In the genomic region with DNA sequence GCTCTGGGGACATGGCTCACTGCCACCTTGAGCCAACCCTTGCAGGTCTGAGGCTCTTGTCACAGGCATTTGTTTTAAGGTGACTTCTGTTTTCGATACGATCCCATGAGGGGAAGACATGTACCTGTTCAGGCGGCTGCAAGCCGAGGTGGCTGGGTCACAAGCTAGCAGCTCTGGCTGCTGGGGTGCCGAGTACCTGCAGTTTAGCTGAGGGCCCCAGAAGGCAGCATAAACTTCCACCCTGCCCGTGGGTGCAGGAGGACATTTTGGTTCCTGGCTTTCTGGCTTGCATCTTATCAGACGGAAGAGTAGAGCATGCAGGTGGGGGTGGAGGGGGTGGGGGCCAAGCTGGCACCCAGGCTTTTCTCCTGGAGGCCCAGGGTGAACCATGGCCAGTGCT, we compare ENCODE assay signal across 13 cellular contexts. TPM values are rescaled to one million over a fixed set of nuclear protein-coding genes. Genes with fewer than 3 reads are reported as not detected.
DNase-seq lines count a peak whose midpoint lies in the region; ATAC-seq and TF ChIP-seq lines count a peak whose summit lies in the region.
"Had no signal": no experiment of that assay in that cellular context is flagged by ENCODE, and none has a peak within 500 bp of the region (broad histone marks: within the 10 kb centered on the region; RNA-seq: fewer than 3 reads in every experiment).

No MANE protein-coding gene starts in this region.

- peaks cover 22% of the 10 kb centered on the region for H3K36me3 ChIP-seq in right atrium auricular region
- peaks cover 95% of the 10 kb centered on the region for H3K36me3 ChIP-seq in endodermal cell (ENCODE audit: control insufficient read depth, insufficient read depth, low read length)
- H3K36me3 ChIP-seq in suprapubic skin = peaks cover 73% of the 10 kb centered on the region

- 84% methylated on average over 7 of the region's 7 CpGs for WGBS in right cardiac atrium
- 95 to 98% methylated on average over 5 to 7 of the region's 7 CpGs for WGBS in endodermal cell (ENCODE audit: insufficient coverage in 1 of 2, insufficient read length in 1 of 2), 2 experiments
- 83% methylated on average over 2 of the region's 7 CpGs for WGBS in suprapubic skin

- H3K9ac ChIP-seq in endodermal cell (ENCODE audit: extremely low read depth, low read length, poor library complexity, severe bottlenecking) = no peak overlapping the region
- H3K9ac ChIP-seq: BLaER1 had no signal

- H3K9me3 Mint-ChIP-seq in endodermal cell = no peaks in the 10 kb centered on the region
- no peaks in the 10 kb centered on the region for H3K9me3 Mint-ChIP-seq in stimulated activated effector memory CD8-positive, alpha-beta T cell treated with anti-CD3 and anti-CD28 coated beads, Interleukin-12 subunit alpha, Interleukin-12 subunit beta, amount 100 ng/mL, for 72 hours

- intact Hi-C loops in right cardiac atrium (cut with DNase I) = loop anchor here in 3 of 4 donors (10.0 kb wide), 2 partner anchors 135 to 165 kb away; a partner anchor contains a TSS

- peak overlapping the region; percentile 49 for H3K27ac Mint-ChIP-seq in endodermal cell
- peak overlapping the region; percentile 68 for H3K27ac Mint-ChIP-seq in stimulated activated effector memory CD8-positive, alpha-beta T cell treated with anti-CD3 and anti-CD28 coated beads, Interleukin-12 subunit alpha, Interleukin-12 subunit beta, amount 100 ng/mL, for 72 hours

- no peaks in the 10 kb centered on the region for H3K9me3 ChIP-seq in right atrium auricular region
- no peaks in the 10 kb centered on the region for H3K9me3 ChIP-seq in right cardiac atrium (ENCODE audit: control insufficient read depth, low read length)
- no peaks in the 10 kb centered on the region for H3K9me3 ChIP-seq in endodermal cell (ENCODE audit: control insufficient read depth, low read length)
- no peaks in the 10 kb centered on the region for H3K9me3 ChIP-seq in suprapubic skin
- H3K9me3 ChIP-seq: BLaER1 had no signal

- TF ChIP-seq POLR2A in suprapubic skin (IDR thresholded peaks at IDR 0.05) (no peak), erythroblast (IDR thresholded peaks at IDR 0.05; ENCODE audit: low read length) (no peak)

- peak; percentile 38 for DNase-seq in activated CD8-positive, alpha-beta memory T cell treated with anti-CD3 and anti-CD28 coated beads for 24 hours
- no peak for DNase-seq in activated CD8-positive, alpha-beta memory T cell treated with anti-CD3 and anti-CD28 coated beads, Interleukin-2, amount 50 U/mL, for 4 hours
- DNase-seq in right atrium auricular region (ENCODE audit: low spot score) = peak; percentile 32
- no peak for DNase-seq in right cardiac atrium
- DNase-seq in endodermal cell = peak; percentile 21
- DNase-seq in stimulated activated effector memory CD8-positive, alpha-beta T cell treated with anti-CD3 and anti-CD28 coated beads, Interleukin-12 subunit alpha, Interleukin-12 subunit beta, amount 100 ng/mL, for 72 hours (ENCODE audit: low spot score in 2 of 2) = no peak
- no peak for DNase-seq in suprapubic skin (ENCODE audit: low spot score in 2 of 2)
- DNase-seq in erythroblast (lab: John Stamatoyannopoulos, UW) = no peak
- DNase-seq: 8988T, AML-193, DMS 273 treated with DMSO at 0.1 percent for 48 hours, HCEC 1CT had no signal

- TF ChIP-seq EP300 in suprapubic skin (IDR thresholded peaks at IDR 0.05) = no peak

- no peaks in the 10 kb centered on the region for H3K4me1 ChIP-seq in right atrium auricular region
- H3K4me1 ChIP-seq in right cardiac atrium (ENCODE audit: control insufficient read depth, insufficient read depth, low read length) = no peaks in the 10 kb centered on the region
- H3K4me1 ChIP-seq in endodermal cell (ENCODE audit: control insufficient read depth, insufficient read depth, low read length) = peaks cover 8% of the 10 kb centered on the region
- H3K4me1 ChIP-seq in suprapubic skin = no peaks in the 10 kb centered on the region

- no peak for ATAC-seq in right cardiac atrium
- no peak for ATAC-seq in stimulated activated effector memory CD8-positive, alpha-beta T cell treated with anti-CD3 and anti-CD28 coated beads, Interleukin-12 subunit alpha, Interleukin-12 subunit beta, amount 100 ng/mL, for 72 hours

- peaks cover 56% of the 10 kb centered on the region for H3K36me3 Mint-ChIP-seq in endodermal cell (ENCODE audit: low read depth)
- H3K36me3 Mint-ChIP-seq in stimulated activated effector memory CD8-positive, alpha-beta T cell treated with anti-CD3 and anti-CD28 coated beads, Interleukin-12 subunit alpha, Interleukin-12 subunit beta, amount 100 ng/mL, for 72 hours = peaks cover 87% of the 10 kb centered on the region

- H3K4me1 Mint-ChIP-seq in endodermal cell = peaks cover 13% of the 10 kb centered on the region
- H3K4me1 Mint-ChIP-seq in stimulated activated effector memory CD8-positive, alpha-beta T cell treated with anti-CD3 and anti-CD28 coated beads, Interleukin-12 subunit alpha, Interleukin-12 subunit beta, amount 100 ng/mL, for 72 hours = no peaks in the 10 kb centered on the region

- H3K27me3 ChIP-seq in right atrium auricular region (no peaks in the 10 kb centered on the region), right cardiac atrium (ENCODE audit: control insufficient read depth, insufficient read depth) (no peaks in the 10 kb centered on the region), endodermal cell (ENCODE audit: control insufficient read depth, insufficient read depth, low read length, poor library complexity, severe bottlenecking) (no peaks in the 10 kb centered on the region), suprapubic skin (no peaks in the 10 kb centered on the region)
- H3K27me3 ChIP-seq: BLaER1 had no signal

- H3K4me3 ChIP-seq in right atrium auricular region (no peak overlapping the region), right cardiac atrium (ENCODE audit: low read length) (no peak overlapping the region), endodermal cell (ENCODE audit: low read length) (no peak overlapping the region), suprapubic skin (no peak overlapping the region)
- H3K4me3 ChIP-seq: BLaER1 had no signal

- H3K27me3 Mint-ChIP-seq in endodermal cell (ENCODE audit: insufficient read depth) = no peaks in the 10 kb centered on the region

- no peak overlapping the region for H3K27ac ChIP-seq in right atrium auricular region
- H3K27ac ChIP-seq in right cardiac atrium (ENCODE audit: low read length) = no peak overlapping the region
- no peak overlapping the region for H3K27ac ChIP-seq in endodermal cell (ENCODE audit: low read depth, low read length)
- no peak overlapping the region for H3K27ac ChIP-seq in suprapubic skin
- H3K27ac ChIP-seq: BLaER1 had no signal

- H3K4me3 Mint-ChIP-seq in endodermal cell = no peak overlapping the region
- no peak overlapping the region for H3K4me3 Mint-ChIP-seq in stimulated activated effector memory CD8-positive, alpha-beta T cell treated with anti-CD3 and anti-CD28 coated beads, Interleukin-12 subunit alpha, Interleukin-12 subunit beta, amount 100 ng/mL, for 72 hours

- TF ChIP-seq CTCF in right atrium auricular region (IDR thresholded peaks at IDR 0.05) (no peak), endodermal cell (conservative IDR thresholded peaks at IDR 0.05) (no peak), suprapubic skin (IDR thresholded peaks at IDR 0.05) (no peak)

RNA-seq across cellular contexts. Expression of a gene that starts 28.4 kb away (rescaled TPM):
- total RNA-seq in right atrium auricular region (10 to 100 TPM; 19.8 to 22.3 TPM), right cardiac atrium (10 to 100 TPM; 24.8 to 30.4 (median 28.2) TPM), endodermal cell (10 to 100 TPM; 34.1 to 44.9 TPM), suprapubic skin (10 to 100 TPM; 22.9 to 42.7 (median 30.3) TPM)
- polyA plus RNA-seq in right cardiac atrium = 37.4 TPM
- 44.4 TPM for polyA plus RNA-seq in endodermal cell (2013, experiment 1 of 2)
- 38.3 TPM for polyA plus RNA-seq in endodermal cell (2013, experiment 2 of 2)

RNA-seq across cellular contexts. Expression of a gene that starts 28.5 kb away (rescaled TPM):
- total RNA-seq in right atrium auricular region (10 to 100 TPM; 30.4 to 35.3 TPM), right cardiac atrium (10 to 100 TPM; 29.4 to 38.1 (median 33.1) TPM), endodermal cell (10 to 100 TPM; 81.2 to 82.8 TPM), suprapubic skin (10 to 100 TPM; 34.0 to 45.4 (median 40.4) TPM)
- polyA plus RNA-seq in right cardiac atrium = 30.8 TPM
- polyA plus RNA-seq in endodermal cell (2013, experiment 1 of 2) = 71.0 TPM
- polyA plus RNA-seq in endodermal cell (2013, experiment 2 of 2) = 77.5 TPM

Comparison
In these comparisons a context has a peak if more than half of its experiments do, and no peak if none do; other contexts are left out.
1. DNase-seq: peak in activated CD8-positive, alpha-beta memory T cell treated with anti-CD3 and anti-CD28 coated beads for 24 hours (single experiment), right atrium auricular region (single experiment) and endodermal cell (single experiment); none in activated CD8-positive, alpha-beta memory T cell treated with anti-CD3 and anti-CD28 coated beads, Interleukin-2, amount 50 U/mL, for 4 hours (single experiment), right cardiac atrium (0 of 3), stimulated activated effector memory CD8-positive, alpha-beta T cell treated with anti-CD3 and anti-CD28 coated beads, Interleukin-12 subunit alpha, Interleukin-12 subunit beta, amount 100 ng/mL, for 72 hours (0 of 2), suprapubic skin (0 of 2) and erythroblast (0 of 2).